ENCODE assay signal across 8 cellular contexts in the genomic region with DNA sequence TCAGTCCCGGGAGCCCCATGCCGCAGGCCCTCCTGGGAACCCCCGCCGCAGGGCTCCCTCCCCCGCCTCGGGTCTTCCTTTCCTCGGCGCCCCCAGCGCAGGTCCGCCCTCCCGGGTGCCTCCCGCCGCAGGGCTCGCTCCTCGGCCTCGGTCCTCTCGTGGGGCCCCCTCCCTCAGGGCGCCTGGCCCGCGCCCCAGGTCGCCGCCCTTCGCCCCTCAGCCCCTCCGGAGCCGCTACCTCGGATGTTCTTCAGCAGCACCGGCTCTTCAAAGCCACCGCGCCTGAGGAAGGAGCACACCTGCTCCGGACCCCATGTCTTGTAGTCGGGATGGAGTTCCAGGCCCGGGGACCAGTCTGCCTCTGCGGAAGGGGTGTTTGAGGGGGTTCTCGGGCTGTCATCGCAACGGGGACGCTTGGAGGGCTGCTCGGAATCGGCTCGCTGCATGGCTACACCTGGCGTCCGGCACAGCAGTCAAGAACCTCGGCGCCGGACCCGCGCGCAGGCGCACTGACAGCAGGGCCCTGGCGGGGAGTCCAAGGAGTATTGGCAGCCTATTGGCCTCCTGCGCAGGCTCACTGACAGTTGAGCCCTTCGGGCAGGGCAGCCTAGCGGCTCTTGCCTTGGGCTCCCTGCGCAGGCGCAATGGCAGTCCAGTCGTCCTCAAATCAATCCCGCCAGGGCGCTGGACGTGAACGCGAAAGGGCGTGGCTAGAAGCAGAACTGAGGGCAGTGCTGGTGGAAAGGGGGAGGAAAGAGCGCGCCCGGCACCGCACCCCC. TPM values are rescaled to one million over a fixed set of nuclear protein-coding genes. Genes with fewer than 3 reads are reported as not detected.
DNase-seq lines count a peak whose midpoint lies in the region; TF ChIP-seq lines count a peak whose summit lies in the region.

TSS of gene SAMHD1 (minus strand) at position 511 of the 779 bp plus-strand sequence. CDS start at position 446, 65 bp downstream.

- H3K4me3 ChIP-seq in NB4 (ENCODE audit: low read depth, low read length) (peak within 1 kb of the TSS; percentile 91), SK-N-MC (peak within 1 kb of the TSS; percentile 79)

- peak; percentile 82 for DNase-seq in GM04503 (ENCODE audit: low read depth)
- peak; percentile 100 for DNase-seq in HEK293T (ENCODE audit: extremely low spot score)
- DNase-seq in NB4 (ENCODE audit: low read depth): peak; percentile 99
- DNase-seq in SK-N-MC (ENCODE audit: low read depth, low spot score): no peak
- peak; percentile 87 for DNase-seq in activated naive CD4-positive, alpha-beta T cell treated with anti-CD3 and anti-CD28 coated beads, Interleukin-2, amount 50 U/mL, for 16 hours
- peak; percentile 97 for DNase-seq in globus pallidus (ENCODE audit: low spot score)
- DNase-seq in occipital lobe (lab: John Stamatoyannopoulos, UW): peak; percentile 98

- TF ChIP-seq POLR2A in NB4 (IDR thresholded peaks at IDR 0.05; ENCODE audit: extremely low read depth, insufficient read length): peak; percentile 81

- H3K27ac ChIP-seq in SK-N-MC (no peak within 1 kb of the TSS), temporal lobe (ENCODE audit: low read depth, low read length) (peak within 1 kb of the TSS; percentile 44)

- H3K9me3 ChIP-seq in SK-N-MC (ENCODE audit: low read depth, low read length): no peaks in the 10 kb centered on the region

- peak within 1 kb of the TSS; percentile 17 for H3K9ac ChIP-seq in SK-N-MC (ENCODE audit: insufficient read length)

- H3K36me3 ChIP-seq in SK-N-MC (ENCODE audit: insufficient read depth, low read length): no peaks in the 10 kb centered on the region

- no peak for TF ChIP-seq CTCF in NB4 (IDR thresholded peaks at IDR 0.05; ENCODE audit: low read depth, low read length)

- CTCF ChIA-PET in HEK293T (lab: Yijun Ruan, JAX): no interaction called here

- POLR2A ChIA-PET in HEK293T (lab: Yijun Ruan, JAX): no interaction called here

TF ChIP-seq in HEK293T, 16 proteins besides CTCF, POLR2A, EP300 and RAD21:
- TF ChIP-seq PKNOX1 (IDR thresholded peaks at IDR 0.05) (peak; percentile 80), NFRKB (IDR thresholded peaks at IDR 0.05) (no peak), ELF4 (IDR thresholded peaks at IDR 0.05) (no peak), CTBP1 (IDR thresholded peaks at IDR 0.05; ENCODE audit: borderline replicate concordance) (no peak), BHLHE40 (IDR thresholded peaks at IDR 0.05; ENCODE audit: borderline replicate concordance) (no peak), HDGF (IDR thresholded peaks at IDR 0.05; ENCODE audit: borderline replicate concordance) (no peak), ARNT (IDR thresholded peaks at IDR 0.05) (no peak), SUZ12 (IDR thresholded peaks at IDR 0.05) (no peak), LEF1 (IDR thresholded peaks at IDR 0.05; ENCODE audit: borderline replicate concordance) (no peak), SP1 (IDR thresholded peaks at IDR 0.05) (no peak), FOXA1 (IDR thresholded peaks at IDR 0.05) (no peak), FOXK2 (IDR thresholded peaks at IDR 0.05) (no peak), TARDBP (IDR thresholded peaks at IDR 0.05) (no peak), FOXM1 (IDR thresholded peaks at IDR 0.05; ENCODE audit: borderline replicate concordance) (no peak), ZNF384 (IDR thresholded peaks at IDR 0.05) (no peak), L3MBTL2 (conservative IDR thresholded peaks at IDR 0.05) (peak; percentile 67)

RNA-seq across cellular contexts. Expression of gene SAMHD1, which starts in this region (rescaled TPM):
- 26.7 TPM for total RNA-seq in occipital lobe
- total RNA-seq in temporal lobe: 28.5 TPM
